ENCODE assay signal across 13 cellular contexts in genomic region chr15:98889930-98890695, GRCh38.
DNase-seq lines count a peak whose midpoint lies in the region; ATAC-seq and TF ChIP-seq lines count a peak whose summit lies in the region.
"Had no signal": no experiment of that assay in that cellular context is flagged by ENCODE, and none has a peak within 500 bp of the region (broad histone marks: within the 10 kb centered on the region; RNA-seq: fewer than 3 reads in every experiment).

No MANE protein-coding gene starts in this region.

- H4K91ac ChIP-seq in H9 (ENCODE audit: insufficient read length, low read depth, low read length) = no peak overlapping the region

- intact Hi-C loops in heart right ventricle (cut with DNase I) = loop anchor here in 1 of 10 donors (10.0 kb wide), 1 partner anchor 365 kb away; no protein-coding TSS in a partner anchor

- H3K9me3 ChIP-seq in H9 (ENCODE audit: control insufficient read depth, low read depth, low read length) (no peaks in the 10 kb centered on the region), SJSA1 (replicated peaks) (no peaks in the 10 kb centered on the region), smooth muscle cell (replicated peaks; ENCODE audit: low read depth) (no peaks in the 10 kb centered on the region), heart right ventricle (no peaks in the 10 kb centered on the region)
- H3K9me3 ChIP-seq: heart left ventricle had no signal

- no peak overlapping the region for H3K9ac ChIP-seq in H9 (ENCODE audit: extremely low read depth, insufficient read length, low read length)
- H3K9ac ChIP-seq in smooth muscle cell (ENCODE audit: low read depth) = peak overlapping the region; percentile 94

- H3K27me3 Mint-ChIP-seq in H9 (ENCODE audit: low read depth) = no peaks in the 10 kb centered on the region
- H3K27me3 Mint-ChIP-seq: activated CD8-positive, alpha-beta memory T cell treated with anti-CD3 and anti-CD28 coated beads, Interleukin-2, amount 10 ng/mL, durations not matched to agents 7 days and 5 days; naive B cell had no signal

- no CpG with 5 or more reads among the region's 12 CpGs for whole genome bisulfite sequencing in H9 (ENCODE audit: extremely low coverage, insufficient read length, low lambda C conversion rate)
- 30% methylated on average over 12 of the region's 12 CpGs for WGBS in smooth muscle cell (ENCODE audit: low lambda C conversion rate)
- WGBS in heart right ventricle, 2 donors = 92 to 95% methylated on average over 12 of the region's 12 CpGs

- H3K4me3 ChIP-seq in SJSA1 (0 out of 2 replicates have a peak overlapping the region, but pooled peaks have one; percentile 1), fibroblast of pulmonary artery (replicated peaks; ENCODE audit: low read depth, low read length) (no peak overlapping the region), smooth muscle cell (no peak overlapping the region), heart right ventricle (no peak overlapping the region)
- H3K4me3 ChIP-seq: heart left ventricle had no signal

- H3K79me1 ChIP-seq in H9 (ENCODE audit: insufficient read depth, low read depth, low read length, poor library complexity, severe bottlenecking) = peaks cover 5% of the 10 kb centered on the region

- H2BK20ac ChIP-seq in H9 (ENCODE audit: low read depth, low read length, poor library complexity, severe bottlenecking) = no peak overlapping the region

- H2AFZ ChIP-seq in H9 (ENCODE audit: low read length) (no peak overlapping the region), smooth muscle cell (ENCODE audit: low read depth) (no peak overlapping the region)

- H3K4me2 ChIP-seq in H9 (ENCODE audit: insufficient read depth, insufficient read length, low read length) (no peak overlapping the region), smooth muscle cell (peak overlapping the region; percentile 60)

- H3K27ac Mint-ChIP-seq in H9 = peak overlapping the region in 2 of 3 experiments; percentile 81 to 89; a peak in 3 of 7 replicates
- H3K27ac Mint-ChIP-seq: activated CD8-positive, alpha-beta memory T cell treated with anti-CD3 and anti-CD28 coated beads, Interleukin-2, amount 10 ng/mL, durations not matched to agents 7 days and 5 days; IgD-negative memory B cell; naive B cell had no signal

- no peak overlapping the region for H4K8ac ChIP-seq in H9 (replicated peaks; ENCODE audit: insufficient read length, low read depth, low read length)

- H4K20me1 ChIP-seq in H9 (ENCODE audit: control insufficient read depth, insufficient read depth, insufficient read length) (peaks cover 3% of the 10 kb centered on the region), smooth muscle cell (ENCODE audit: low read depth) (no peaks in the 10 kb centered on the region)

- H3K4me3 Mint-ChIP-seq in H9 = no peak overlapping the region
- H3K4me3 Mint-ChIP-seq: activated CD8-positive, alpha-beta memory T cell treated with anti-CD3 and anti-CD28 coated beads, Interleukin-2, amount 10 ng/mL, durations not matched to agents 7 days and 5 days; naive B cell had no signal

- no peak overlapping the region for H3K14ac ChIP-seq in H9 (ENCODE audit: insufficient read depth, low read length)

- H2BK12ac ChIP-seq in H9 (ENCODE audit: insufficient read length, low read depth, low read length) = no peak overlapping the region

- peaks cover 4 to 18% (median 17%) of the 10 kb centered on the region in 3 experiments; a peak in 6 of 7 replicates for H3K36me3 Mint-ChIP-seq in H9 (ENCODE audit: insufficient read depth in 1 of 3, low read depth in 3 of 3)
- H3K36me3 Mint-ChIP-seq: activated CD8-positive, alpha-beta memory T cell treated with anti-CD3 and anti-CD28 coated beads, Interleukin-2, amount 10 ng/mL, durations not matched to agents 7 days and 5 days; IgD-negative memory B cell; naive B cell had no signal

- H2BK5ac ChIP-seq in H9 (ENCODE audit: insufficient read length, low read length) = no peak overlapping the region

- no peaks in the 10 kb centered on the region for H3K27me3 ChIP-seq in H9 (ENCODE audit: insufficient read depth, low read length)
- H3K27me3 ChIP-seq in SJSA1 (replicated peaks) = no peaks in the 10 kb centered on the region
- no peaks in the 10 kb centered on the region for H3K27me3 ChIP-seq in smooth muscle cell (ENCODE audit: low read depth)
- no peaks in the 10 kb centered on the region for H3K27me3 ChIP-seq in heart right ventricle
- H3K27me3 ChIP-seq: heart left ventricle had no signal

- no peak overlapping the region for H2AK5ac ChIP-seq in H9 (ENCODE audit: insufficient read length, low read length)

- DNase-seq in H9 (no peak), SJSA1 (ENCODE audit: low read depth in 1 of 2, low spot score in 2 of 2) (peak; percentile 59 to 71), fibroblast of pulmonary artery (ENCODE audit: low read depth) (peak; percentile 65), smooth muscle cell (lab: John Stamatoyannopoulos, UW; ENCODE audit: unreplicated experiment) (no peak), heart right ventricle (no peak), NCI-H345 (lab: John Stamatoyannopoulos, UW) (no peak), OCI-M1 (lab: John Stamatoyannopoulos, UW) (no peak)
- DNase-seq: activated CD8-positive, alpha-beta memory T cell treated with anti-CD3 and anti-CD28 coated beads, Interleukin-2, amount 10 ng/mL, durations not matched to agents 7 days and 5 days; heart left ventricle; naive B cell; NCI-H2227 treated with DMSO at 0.1 percent for 48 hours; stimulated activated CD4-positive, alpha-beta T cell treated with anti-CD3 and anti-CD28 coated beads, Interleukin-2, amount 100 ng/mL, for 24 hours had no signal

- H3K4ac ChIP-seq in H9 (ENCODE audit: low read depth, low read length) = no peak overlapping the region

- peaks cover 7% of the 10 kb centered on the region; the same call in 1 of the 2 replicates for H3K79me2 ChIP-seq in H9 (ENCODE audit: insufficient read depth, low read length)
- H3K79me2 ChIP-seq in smooth muscle cell (ENCODE audit: low read depth) = peaks cover 76% of the 10 kb centered on the region

- peaks cover 14% of the 10 kb centered on the region for H3F3A ChIP-seq in smooth muscle cell (ENCODE audit: low read depth)

- H2BK120ac ChIP-seq in H9 (ENCODE audit: low read depth, low read length, poor library complexity, severe bottlenecking) = no peak overlapping the region

- no peak for TF ChIP-seq CTCF in H9 (conservative IDR thresholded peaks at IDR 0.05)
- TF ChIP-seq CTCF in fibroblast of pulmonary artery (IDR thresholded peaks at IDR 0.05; ENCODE audit: low read length, missing control alignments) = no peak
- TF ChIP-seq CTCF in smooth muscle cell (IDR thresholded peaks at IDR 0.05; ENCODE audit: borderline replicate concordance, insufficient read depth, poor library complexity, severe bottlenecking) = no peak
- no peak for TF ChIP-seq CTCF in heart right ventricle (IDR thresholded peaks at IDR 0.05)

- H4K5ac ChIP-seq in H9 (ENCODE audit: insufficient read length, low read depth, low read length) = no peak overlapping the region

- no peak overlapping the region for H3K18ac ChIP-seq in H9 (ENCODE audit: insufficient read length, low read depth, low read length)

- H3K36me3 ChIP-seq in SJSA1 (0 out of 2 replicates have a peak, but pooled peaks cover 3% of the 10 kb centered on the region), smooth muscle cell (ENCODE audit: low read depth) (no peaks in the 10 kb centered on the region), heart right ventricle (peaks cover 0 to 34% (median 5%) of the 10 kb centered on the region in 9 donors)

- H3T11ph ChIP-seq in H9 (ENCODE audit: low read length) = no peak overlapping the region

- H3K4me1 ChIP-seq in H9 (ENCODE audit: insufficient read depth, low read length) (peaks cover 6% of the 10 kb centered on the region; the same call in 1 of the 2 replicates), SJSA1 (replicated peaks) (peaks cover 33% of the 10 kb centered on the region), smooth muscle cell (ENCODE audit: low read depth) (peaks cover 7% of the 10 kb centered on the region), heart right ventricle (peaks cover 0 to 31% (median 7%) of the 10 kb centered on the region in 9 donors)

- H3K23me2 ChIP-seq in H9 (ENCODE audit: insufficient read length, low read depth, low read length, poor library complexity, severe bottlenecking) = no peaks in the 10 kb centered on the region

- no peak overlapping the region for H3K23ac ChIP-seq in H9 (ENCODE audit: insufficient read length, low read depth, low read length)

- H3K27ac ChIP-seq in H9 (ENCODE audit: insufficient read length, low read depth, low read length) (no peak overlapping the region), SJSA1 (peak overlapping the region; percentile 90), smooth muscle cell (ENCODE audit: low read depth) (peak overlapping the region; percentile 99), heart right ventricle (peak overlapping the region in 1 of 10 donors; percentile 56)
- H3K27ac ChIP-seq: heart left ventricle had no signal

- ATAC-seq in heart right ventricle = no peak
- ATAC-seq: activated CD8-positive, alpha-beta memory T cell treated with anti-CD3 and anti-CD28 coated beads, Interleukin-2, amount 10 ng/mL, durations not matched to agents 7 days and 5 days had no signal

- no peak overlapping the region for H2BK15ac ChIP-seq in H9 (ENCODE audit: low read depth, low read length)

- H3K4me1 Mint-ChIP-seq in H9 = peaks cover 24 to 42% of the 10 kb centered on the region in 2 experiments
- H3K4me1 Mint-ChIP-seq: activated CD8-positive, alpha-beta memory T cell treated with anti-CD3 and anti-CD28 coated beads, Interleukin-2, amount 10 ng/mL, durations not matched to agents 7 days and 5 days had no signal

- no peaks in the 10 kb centered on the region for H3K9me3 Mint-ChIP-seq in H9
- H3K9me3 Mint-ChIP-seq: naive B cell had no signal

- H3K56ac ChIP-seq in H9 (ENCODE audit: insufficient read length, low read depth, low read length) = no peak overlapping the region

Comparison
In these comparisons a context has a peak if more than half of its experiments do, and no peak if none do; other contexts are left out.
1. DNase-seq: peak in SJSA1 (2 of 2) and fibroblast of pulmonary artery (single experiment); none in H9 (single experiment), smooth muscle cell (single experiment), heart right ventricle (0 of 2), NCI-H345 (single experiment) and OCI-M1 (single experiment).